Comparison of ENCODE assay signal across 14 cellular contexts in genomic region chr1:179087665-179088064, GRCh38. TPM values are rescaled to one million over a fixed set of nuclear protein-coding genes. Genes with fewer than 3 reads are reported as not detected.
DNase-seq lines count a peak whose midpoint lies in the region; ATAC-seq, FAIRE-seq and TF ChIP-seq lines count a peak whose summit lies in the region.
"Had no signal": no experiment of that assay in that cellular context is flagged by ENCODE, and none has a peak within 500 bp of the region (broad histone marks: within the 10 kb centered on the region; RNA-seq: fewer than 3 reads in every experiment).

No MANE protein-coding gene starts in this region.

- no peak overlapping the region for H2AFZ ChIP-seq in K562 (ENCODE audit: low read depth, low read length)

- H3K4me3 ChIP-seq in BE2C (ENCODE audit: low read depth, low read length) (no peak overlapping the region), HUES64 (ENCODE audit: low read length) (peak overlapping the region; percentile 50), K562 (no peak overlapping the region), stomach (no peak overlapping the region), right atrium auricular region (no peak overlapping the region)

- no TSS peak for BruUV-seq in K562 (replicated peaks; lab: Mats Ljungman, UMichigan)

- H3K27me3 ChIP-seq in BE2C, result no peaks in the 10 kb centered on the region
- H3K27me3 ChIP-seq in HUES64 (ENCODE audit: insufficient read depth, low read length), result peaks cover 5% of the 10 kb centered on the region; the same call in 1 of the 2 replicates
- H3K27me3 ChIP-seq in K562 (ENCODE audit: control insufficient read depth in 2 of 2, insufficient read depth in 2 of 2, low read length in 2 of 2), result no peaks in the 10 kb centered on the region
- H3K27me3 ChIP-seq in stomach, result no peaks in the 10 kb centered on the region
- no peaks in the 10 kb centered on the region for H3K27me3 ChIP-seq in right atrium auricular region
- H3K27me3 ChIP-seq: right lobe of liver had no signal

- no peak for TF ChIP-seq RAD21 in K562 (CRISPR knock-in tag; conservative IDR thresholded peaks at IDR 0.05 in 1 of 2, IDR thresholded peaks at IDR 0.05 in 1 of 2)

- intact Hi-C loops in K562 (cut with micrococcal nuclease) (loop anchor here (10.0 kb wide), 1 partner anchor 727 kb away; no protein-coding TSS in a partner anchor), posterior cingulate gyrus (cut with DNase I) (loop anchor here (10.0 kb wide), 1 partner anchor 137 kb away; the partner anchor contains the start of gene ABL2), stomach (cut with DNase I; ENCODE audit: low total_unique reads) (no loop called here)

- no peaks in the 10 kb centered on the region for H4K20me1 ChIP-seq in K562 (replicated peaks; ENCODE audit: control insufficient read depth, insufficient read depth, low read length)

- H3K36me3 ChIP-seq in BE2C, result peaks cover 32% of the 10 kb centered on the region
- peaks cover 24% of the 10 kb centered on the region for H3K36me3 ChIP-seq in HUES64 (ENCODE audit: insufficient read depth, low read length)
- H3K36me3 ChIP-seq in K562 (ENCODE audit: control insufficient read depth, insufficient read depth, low read length), result peaks cover 80% of the 10 kb centered on the region
- peaks cover 8 to 75% (median 69%) of the 10 kb centered on the region in 4 donors for H3K36me3 ChIP-seq in stomach
- peaks cover 26% of the 10 kb centered on the region for H3K36me3 ChIP-seq in right atrium auricular region

- peak overlapping the region; percentile 77; the same call in 1 of the 2 replicates for H3K27ac ChIP-seq in HUES64 (ENCODE audit: low read depth, low read length)
- no peak overlapping the region for H3K27ac ChIP-seq in K562 (ENCODE audit: extremely low read depth, low read depth, low read length)
- H3K27ac ChIP-seq in stomach, result no peak overlapping the region
- no peak overlapping the region for H3K27ac ChIP-seq in right atrium auricular region
- H3K27ac ChIP-seq: right lobe of liver had no signal

- H3K4me1 ChIP-seq in BE2C, result no peaks in the 10 kb centered on the region
- peaks cover 7% of the 10 kb centered on the region; the same call in 1 of the 2 replicates for H3K4me1 ChIP-seq in HUES64 (ENCODE audit: insufficient read depth, low read length)
- H3K4me1 ChIP-seq in K562 (replicated peaks in 1 of 2; ENCODE audit: control insufficient read depth in 2 of 2, insufficient read depth in 2 of 2, low read length in 2 of 2), result peaks cover 8 to 19% of the 10 kb centered on the region in 2 experiments; a peak in 4 of 5 replicates
- H3K4me1 ChIP-seq in stomach, result peaks cover 14 to 56% (median 30%) of the 10 kb centered on the region in 4 donors
- peaks cover 0 to 38% of the 10 kb centered on the region in 2 donors for H3K4me1 ChIP-seq in right atrium auricular region

- no peak for TF ChIP-seq CTCF in BE2C (IDR thresholded peaks at IDR 0.05; ENCODE audit: low read depth, low read length)
- TF ChIP-seq CTCF in K562 (IDR thresholded peaks at IDR 0.05 in 2 of 3, conservative IDR thresholded peaks at IDR 0.05 in 1 of 3; ENCODE audit: insufficient read depth in 2 of 3, low read depth in 1 of 3, low read length in 3 of 3), result no peak
- no peak for TF ChIP-seq CTCF in stomach (IDR thresholded peaks at IDR 0.05)
- TF ChIP-seq CTCF in right atrium auricular region (IDR thresholded peaks at IDR 0.05), result no peak

- POLR2A ChIA-PET in K562 (lab: Yijun Ruan, JAX), result interaction anchor here (0.6 to 1.5 kb wide), 7 partner anchors 9 to 271 kb away, joined by 3 to 6 read pairs (median 4); partner anchors contain the start of gene SOAT1

- 27% methylated on average over 11 of the region's 11 CpGs for WGBS in HUES64
- WGBS in K562 (ENCODE audit: insufficient coverage, low coverage, missing lambda C conversion rate), result 91% methylated on average over 10 of the region's 11 CpGs
- WGBS in stomach, 5 donors, result 61 to 81% (median 75%) methylated on average over 8 to 11 of the region's 11 CpGs

- in situ Hi-C loops in K562 (cut with MboI), result loop anchor here (10.0 kb wide), 1 partner anchor 277 kb away; the partner anchor contains the start of gene AXDND1

- H3K4me2 ChIP-seq in K562 (ENCODE audit: insufficient read depth, low read length), result no peak overlapping the region

- TF ChIP-seq EP300 in K562 (IDR thresholded peaks at IDR 0.05; ENCODE audit: low read length) (no peak), stomach (IDR thresholded peaks at IDR 0.05) (no peak)

- no peak for ATAC-seq in K562
- ATAC-seq: right lobe of liver had no signal

- peaks cover 21% of the 10 kb centered on the region for H3K79me2 ChIP-seq in K562 (ENCODE audit: control insufficient read depth, insufficient read depth, low read length)

- FAIRE-seq in K562 (lab: Jason Lieb, UNC), result no peak
- FAIRE-seq: HTR-8/SVneo had no signal

- TF ChIP-seq POLR2A in K562 (conservative IDR thresholded peaks at IDR 0.05) (no peak), stomach (IDR thresholded peaks at IDR 0.05) (no peak)

- DNase-seq in BE2C (peak; percentile 26), K562 (ENCODE audit: extremely low read depth in 1 of 4, low spot score in 3 of 4) (peak in 3 of 4 experiments; percentile 39 to 43 (median 42)), lung microvascular endothelial cell (ENCODE audit: low read depth in 2 of 2) (peak; percentile 85 to 88), posterior cingulate gyrus (no peak), stomach (no peak), DMS 273 treated with DMSO at 0.1 percent for 48 hours (lab: John Stamatoyannopoulos, UW) (no peak), right atrium auricular region (ENCODE audit: low spot score) (no peak)
- DNase-seq: AML-193, glutamatergic neuron, NCI-H1694 treated with DMSO at 0.1 percent for 48 hours, right lobe of liver, RPMI8226 had no signal

- H3K9me1 ChIP-seq in K562 (ENCODE audit: control insufficient read depth, insufficient read depth, low read length), result no peaks in the 10 kb centered on the region

- H3K9ac ChIP-seq in HUES64 (ENCODE audit: low read depth, low read length) (peak overlapping the region; percentile 36; the same call in 1 of the 2 replicates), K562 (ENCODE audit: insufficient read depth in 1 of 2, low read depth in 2 of 2, low read length in 2 of 2) (peak overlapping the region in 1 of 2 experiments; percentile 32; a peak in 1 of 4 replicates)

- CTCF ChIA-PET in K562 (lab: Yijun Ruan, JAX; ENCODE audit: low intra/inter-chr PET ratio), result no interaction called here

- no peaks in the 10 kb centered on the region for H3K9me3 ChIP-seq in BE2C
- no peaks in the 10 kb centered on the region for H3K9me3 ChIP-seq in HUES64 (ENCODE audit: insufficient read depth, low read depth, low read length)
- H3K9me3 ChIP-seq in K562 (replicated peaks; ENCODE audit: control insufficient read depth, insufficient read depth, low read depth, low read length), result no peaks in the 10 kb centered on the region
- no peaks in the 10 kb centered on the region for H3K9me3 ChIP-seq in stomach
- H3K9me3 ChIP-seq in right atrium auricular region, result no peaks in the 10 kb centered on the region
- H3K9me3 ChIP-seq: right lobe of liver had no signal

RNA-seq across cellular contexts. Expression of gene TOR3A, which starts 5.8 kb away (rescaled TPM):
- 41.9 TPM for polyA plus RNA-seq in BE2C (2012; ENCODE audit: insufficient read depth, insufficient read length, low read depth)
- polyA plus RNA-seq in HUES64 (2013, experiment 1 of 2), result 14.2 TPM
- polyA plus RNA-seq in HUES64 (2013, experiment 2 of 2), result 13.9 TPM
- total RNA-seq in K562 (2011; cell fraction: chromatin; rRNA removed; ENCODE audit: low replicate concordance), result 35.1 and 99.5 TPM in 2 replicates
- total RNA-seq in K562 (2011; cell fraction: nucleolus; rRNA removed), result 118 and 119 TPM in 2 replicates
- total RNA-seq in K562 (2011; cell fraction: nucleoplasm; rRNA removed), result 78.9 and 84.8 TPM in 2 replicates
- 85.5 and 99.4 TPM in 2 replicates for total RNA-seq in K562 (2014; rRNA removed)
- 30.7 and 33.8 TPM in 2 replicates for total RNA-seq in K562 (2014; rRNA removed; fragmentation: Illumina TruSeq; extraction: Trizol)
- total RNA-seq in K562 (2015; rRNA removed; fragmentation: Illumina TruSeq; extraction: Trizol), result 38.9 and 39.7 TPM in 2 replicates
- 56.4 and 57.5 TPM in 2 replicates for total RNA-seq in K562 (2021)
- polyA plus RNA-seq in K562 (2011; rRNA removed), result 35.9 and 39.0 TPM in 2 replicates
- 46.7 and 101 TPM in 2 replicates for polyA plus RNA-seq in K562 (2011; cell fraction: cytosol; rRNA removed)
- 32.1 and 53.1 TPM in 2 replicates for polyA plus RNA-seq in K562 (2011; cell fraction: nucleus; rRNA removed)
- 40.2 and 44.0 TPM in 2 replicates for polyA plus RNA-seq in K562 (2012)
- 52.4 and 53.1 TPM in 2 replicates for polyA plus RNA-seq in K562 (2014; fragmentation: Illumina TruSeq; extraction: Trizol)
- polyA plus RNA-seq in K562 (2014; fragmentation: Nextera tagmentation; extraction: Ambion mirVana), result 10 to 100 TPM in 1 of 2 experiments, 1 to 10 TPM in 1; 7.9 to 13.0 TPM
- 94.5 and 94.7 TPM in 2 replicates for polyA plus RNA-seq in K562 (2014; rRNA removed)
- 39.1 and 54.9 TPM in 2 replicates for polyA minus RNA-seq in K562 (2011; rRNA and poly(A)+ RNA removed)
- polyA minus RNA-seq in K562 (2011; cell fraction: cytosol; rRNA and poly(A)+ RNA removed), result 30.2 and 38.8 TPM in 2 replicates
- polyA minus RNA-seq in K562 (2011; cell fraction: nucleus; rRNA and poly(A)+ RNA removed), result 23.4 and 26.4 TPM in 2 replicates
- 24.8 and 31.5 TPM in 2 replicates for total RNA-seq in lung microvascular endothelial cell
- 100 to 1,000 TPM in 1 of 5 donors, 10 to 100 TPM in 3, 1 to 10 TPM in 1; 5.3 to 285 (median 32.1) TPM for total RNA-seq in stomach
- 10 to 100 TPM in 2 of 3 donors, 1 to 10 TPM in 1; 8.2 to 13.3 (median 10.6) TPM for polyA plus RNA-seq in stomach
- 10 to 100 TPM; 14.3 to 19.7 TPM for total RNA-seq in right atrium auricular region

Comparison
In these comparisons a context has a peak if more than half of its experiments do, and no peak if none do; other contexts are left out.
1. DNase-seq: peak in BE2C (single experiment), K562 (3 of 4) and lung microvascular endothelial cell (2 of 2); none in posterior cingulate gyrus (0 of 10), stomach (single experiment), DMS 273 treated with DMSO at 0.1 percent for 48 hours (single experiment) and right atrium auricular region (single experiment).